ENCODE assay signal across 8 cellular contexts in genomic region chr14:32657081-32657480, GRCh38.
DNase-seq lines count a peak whose midpoint lies in the region; ATAC-seq and TF ChIP-seq lines count a peak whose summit lies in the region.

No MANE protein-coding gene starts in this region.

- H3K27ac ChIP-seq in dorsolateral prefrontal cortex, result peak overlapping the region in 54 of 59 donors; percentile 1 to 77 (median 58)
- no peak overlapping the region for H3K27ac ChIP-seq in coronary artery

- no peaks in the 10 kb centered on the region for H3K27me3 ChIP-seq in dorsolateral prefrontal cortex

- in situ Hi-C loops in G401 (cut with HindIII; ENCODE audit: low sequenced_read_pairs), result no loop called here

- peak overlapping the region in 6 of 59 donors; percentile 0 to 30 (median 14) for H3K4me3 ChIP-seq in dorsolateral prefrontal cortex
- no peak overlapping the region for H3K4me3 ChIP-seq in coronary artery

- DNase-seq in G401 (ENCODE audit: low spot score) (peak; percentile 26), HT1080 (ENCODE audit: low read depth) (peak; percentile 64), dorsolateral prefrontal cortex (peak in 5 of 10 donors; percentile 4 to 49 (median 32)), occipital lobe (lab: John Stamatoyannopoulos, UW) (peak; percentile 3), coronary artery (ENCODE audit: low spot score) (no peak)

- intact Hi-C loops in dorsolateral prefrontal cortex (cut with DNase I), result loop anchor here in 1 of 2 donors (10.0 kb wide), 1 partner anchor 48 kb away; no protein-coding TSS in a partner anchor

- TF ChIP-seq CTCF in dorsolateral prefrontal cortex (IDR thresholded peaks at IDR 0.05 in 54 of 56, conservative IDR thresholded peaks at IDR 0.05 in 2 of 56; ENCODE audit: low read depth in 1 of 56, partially characterized antibody in 56 of 56), result peak in 5 of 56 donors; percentile 12 to 25 (median 16)
- TF ChIP-seq CTCF in coronary artery (IDR thresholded peaks at IDR 0.05), result no peak

- ATAC-seq in GM21576 (IDR thresholded peaks at IDR 0.05; ENCODE audit: unreplicated experiment), result no peak
- no peak for ATAC-seq in HG03108 (IDR thresholded peaks at IDR 0.05; ENCODE audit: unreplicated experiment)
- ATAC-seq in GM19452 (IDR thresholded peaks at IDR 0.05; ENCODE audit: unreplicated experiment), result no peak

Comparison
In these comparisons a context has a peak if more than half of its experiments do, and no peak if none do; other contexts are left out.
1. H3K27ac ChIP-seq: peak in dorsolateral prefrontal cortex (54 of 59); none in coronary artery (0 of 2).